In the genomic region with DNA sequence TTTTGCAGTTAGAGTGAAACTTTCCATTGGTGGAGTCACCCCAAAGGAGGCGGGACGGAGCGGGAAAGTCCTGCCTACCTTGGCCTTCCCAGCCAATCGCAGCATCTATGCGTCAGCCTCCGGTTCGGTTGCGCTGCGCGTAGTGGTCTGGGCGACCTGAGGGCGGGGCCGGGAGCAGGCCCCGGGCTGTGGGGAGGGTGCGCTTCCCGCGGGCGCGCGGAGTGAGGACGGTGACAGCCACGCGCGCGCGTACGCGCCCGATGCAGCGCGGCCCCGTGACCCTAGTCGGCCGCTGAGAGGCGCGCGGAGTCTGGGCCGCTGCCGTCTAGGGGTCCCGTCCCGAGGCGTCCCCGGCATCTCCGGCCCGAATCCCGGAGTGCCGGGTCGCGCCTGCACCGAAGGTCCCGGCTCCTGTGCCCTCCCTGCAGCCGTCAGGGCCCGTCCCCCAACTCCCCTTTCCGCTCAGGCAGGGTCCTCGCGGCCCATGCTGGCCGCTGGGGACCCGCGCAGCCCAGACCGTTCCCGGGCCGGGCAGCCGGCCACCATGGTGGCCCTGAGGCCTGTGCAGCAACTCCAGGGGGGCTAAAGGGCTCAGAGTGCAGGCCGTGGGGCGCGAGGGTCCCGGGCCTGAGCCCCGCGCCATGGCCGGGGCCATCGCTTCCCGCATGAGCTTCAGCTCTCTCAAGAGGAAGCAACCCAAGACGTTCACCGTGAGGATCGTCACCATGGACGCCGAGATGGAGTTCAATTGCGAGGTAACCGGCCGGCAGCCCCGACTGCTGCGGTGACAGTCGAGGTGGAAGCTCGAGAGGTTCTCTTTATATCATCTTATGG, we compare ENCODE assay signal across 8 cellular contexts. TPM values are rescaled to one million over a fixed set of nuclear protein-coding genes. Genes with fewer than 3 reads are reported as not detected.
DNase-seq lines count a peak whose midpoint lies in the region; ATAC-seq, FAIRE-seq and TF ChIP-seq lines count a peak whose summit lies in the region.

Gene NF2, plus strand, starts transcription at position 276 of the 834 bp plus-strand sequence. Its CDS starts 366 bp downstream, at position 642.

- peak; percentile 91 for FAIRE-seq in RCC 7860 (lab: Jason Lieb, UNC)

- peaks cover 2 to 5% of the 10 kb centered on the region in 2 donors for H3K36me3 Mint-ChIP-seq in activated T-cell treated with anti-CD3 and anti-CD28 coated beads, Interleukin-2, amount 50 U/mL, for 72 hours (ENCODE audit: insufficient read depth in 2 of 2)

- H3K9me3 ChIP-seq in DND-41 (ENCODE audit: insufficient read depth, low read length, severe bottlenecking) = no peaks in the 10 kb centered on the region
- H3K9me3 ChIP-seq in KOPT-K1 (ENCODE audit: insufficient read depth, low read length, poor library complexity, severe bottlenecking) = no peaks in the 10 kb centered on the region
- H3K9me3 ChIP-seq in muscle layer of duodenum (ENCODE audit: control insufficient read depth in 1 of 2, low read length in 2 of 2) = no peaks in the 10 kb centered on the region

- DNase-seq in DND-41 (peak; percentile 99), RCC 7860 (ENCODE audit: low spot score) (peak; percentile 97)
- peak; percentile 98 to 99 for DNase-seq in activated T-cell treated with anti-CD3 and anti-CD28 coated beads, Interleukin-2, amount 50 U/mL, for 72 hours
- DNase-seq in stimulated activated CD8-positive, alpha-beta memory T cell treated with anti-CD3 and anti-CD28 coated beads, Interleukin-7, amount 100 ng/mL, for 4 hours (ENCODE audit: low read depth in 2 of 2) = peak; percentile 97

- H3K36me3 ChIP-seq in DND-41 (ENCODE audit: insufficient read depth, low read length) (peaks cover 24% of the 10 kb centered on the region), KOPT-K1 (ENCODE audit: insufficient read depth, low read length) (peaks cover 22% of the 10 kb centered on the region), muscle layer of duodenum (ENCODE audit: control insufficient read depth in 1 of 2, insufficient read depth in 2 of 2, low read length in 2 of 2) (peaks cover 0 to 7% of the 10 kb centered on the region in 2 donors)

- no peaks in the 10 kb centered on the region for H3K27me3 Mint-ChIP-seq in activated T-cell treated with anti-CD3 and anti-CD28 coated beads, Interleukin-2, amount 50 U/mL, for 72 hours (ENCODE audit: low read depth)

- peaks cover 45% of the 10 kb centered on the region for H3K4me1 Mint-ChIP-seq in activated T-cell treated with anti-CD3 and anti-CD28 coated beads, Interleukin-2, amount 50 U/mL, for 72 hours (ENCODE audit: low read depth)

- peak within 1 kb of the TSS; percentile 85 for H3K4me2 ChIP-seq in DND-41 (ENCODE audit: insufficient read depth, low read length)

- H3K4me1 ChIP-seq in DND-41 (ENCODE audit: insufficient read depth, low read length) = peaks cover 33% of the 10 kb centered on the region
- H3K4me1 ChIP-seq in muscle layer of duodenum (ENCODE audit: control insufficient read depth in 1 of 2, insufficient read depth in 2 of 2, low read length in 2 of 2) = peaks cover 5 to 23% of the 10 kb centered on the region in 2 donors

- H3K4me3 ChIP-seq in DND-41 (ENCODE audit: low read depth in 1 of 2, low read length in 2 of 2) (peak within 1 kb of the TSS; percentile 80 to 88), muscle layer of duodenum (ENCODE audit: low read depth in 1 of 2, low read length in 2 of 2) (peak within 1 kb of the TSS; percentile 81 to 93)

- peaks cover 9% of the 10 kb centered on the region for H4K20me1 ChIP-seq in DND-41 (ENCODE audit: insufficient read depth, low read length)

- H3K27ac ChIP-seq in DND-41 (ENCODE audit: low read length) (peak within 1 kb of the TSS; percentile 93), KOPT-K1 (ENCODE audit: low read depth, low read length, poor library complexity, severe bottlenecking) (peak within 1 kb of the TSS; percentile 86), muscle layer of duodenum (ENCODE audit: low read length) (peak within 1 kb of the TSS; percentile 90)

- peak within 1 kb of the TSS; percentile 87 to 96 for H3K4me3 Mint-ChIP-seq in activated T-cell treated with anti-CD3 and anti-CD28 coated beads, Interleukin-2, amount 50 U/mL, for 72 hours

- peak within 1 kb of the TSS; percentile 96 for H3K9ac ChIP-seq in DND-41 (ENCODE audit: low read depth, low read length)

- TF ChIP-seq CTCF in DND-41 (IDR thresholded peaks at IDR 0.05; ENCODE audit: borderline replicate concordance, extremely low read depth, low read length, poor library complexity, severe bottlenecking) = peak; percentile 23

- peak within 1 kb of the TSS; percentile 95 for H2AFZ ChIP-seq in DND-41 (ENCODE audit: low read depth, low read length)

- peak within 1 kb of the TSS; percentile 93 for H3K27ac Mint-ChIP-seq in activated T-cell treated with anti-CD3 and anti-CD28 coated beads, Interleukin-2, amount 50 U/mL, for 72 hours

- H3K27me3 ChIP-seq in DND-41 (ENCODE audit: insufficient read depth, low read length, poor library complexity) = no peaks in the 10 kb centered on the region
- H3K27me3 ChIP-seq in muscle layer of duodenum (ENCODE audit: low read depth, low read length) = no peaks in the 10 kb centered on the region

- ATAC-seq in DND-41 (ENCODE audit: insufficient read depth, low read depth) (peak; percentile 95), GM21786 (IDR thresholded peaks at IDR 0.05; ENCODE audit: unreplicated experiment) (peak; percentile 92), esophagus mucosa (peak; percentile 100)
- peak; percentile 96 for ATAC-seq in activated T-cell treated with anti-CD3 and anti-CD28 coated beads, Interleukin-2, amount 50 U/mL, for 72 hours (replicated peaks in 1 of 2)

- H3K79me2 ChIP-seq in DND-41 (ENCODE audit: insufficient read depth, low read length) = peaks cover 46% of the 10 kb centered on the region

- H3K9me3 Mint-ChIP-seq in activated T-cell treated with anti-CD3 and anti-CD28 coated beads, Interleukin-2, amount 50 U/mL, for 72 hours = no peaks in the 10 kb centered on the region

RNA-seq across cellular contexts. Expression of gene NF2, which starts in this region (rescaled TPM):
- total RNA-seq in activated T-cell treated with anti-CD3 and anti-CD28 coated beads, Interleukin-2, amount 50 U/mL, for 72 hours = 10 to 100 TPM; 33.7 to 35.5 TPM
- 32.3 TPM for total RNA-seq in esophagus mucosa

Comparison
In these comparisons a context has a peak if more than half of its experiments do, and no peak if none do; other contexts are left out.
1. Peak in every context shown above with its lines: DNase-seq, ATAC-seq, H3K4me3 ChIP-seq and H3K27ac ChIP-seq.